In genomic region chr5:41432481-41433253, GRCh38 we compare ENCODE assay signal across 2 cellular contexts.
TF ChIP-seq lines count a peak whose summit lies in the region.

No MANE protein-coding gene starts in this region.

TF ChIP-seq in liver, 16 proteins besides CTCF, POLR2A, EP300 and RAD21 (continued from another document):
- TF ChIP-seq SP1 (IDR thresholded peaks at IDR 0.05) (peak; percentile 43), HNF4A (conservative IDR thresholded peaks at IDR 0.05) (peak; percentile 62 to 64), REST (IDR thresholded peaks at IDR 0.05) (no peak), TAF1 (conservative IDR thresholded peaks at IDR 0.05) (no peak), FOXA2 (IDR thresholded peaks at IDR 0.05) (peak; percentile 70), HNF4G (IDR thresholded peaks at IDR 0.05) (peak; percentile 46), ATF3 (IDR thresholded peaks at IDR 0.05) (no peak), EGR1 (IDR thresholded peaks at IDR 0.05; ENCODE audit: low read depth in 2 of 2) (no peak)
TF ChIP-seq in liver: peak in this region for 8.

TF ChIP-seq in HepG2, 621 proteins besides CTCF, POLR2A, EP300 and RAD21 (continued from another document):
- no peak for TF ChIP-seq SRSF9 (IDR thresholded peaks at IDR 0.05; ENCODE audit: borderline replicate concordance, insufficient read depth, low read depth, low read length, poor library complexity, severe bottlenecking)
- no peak for TF ChIP-seq NFE2L1 (CRISPR knock-in tag; IDR thresholded peaks at IDR 0.05; ENCODE audit: borderline replicate concordance)
- TF ChIP-seq, protein P1, sequence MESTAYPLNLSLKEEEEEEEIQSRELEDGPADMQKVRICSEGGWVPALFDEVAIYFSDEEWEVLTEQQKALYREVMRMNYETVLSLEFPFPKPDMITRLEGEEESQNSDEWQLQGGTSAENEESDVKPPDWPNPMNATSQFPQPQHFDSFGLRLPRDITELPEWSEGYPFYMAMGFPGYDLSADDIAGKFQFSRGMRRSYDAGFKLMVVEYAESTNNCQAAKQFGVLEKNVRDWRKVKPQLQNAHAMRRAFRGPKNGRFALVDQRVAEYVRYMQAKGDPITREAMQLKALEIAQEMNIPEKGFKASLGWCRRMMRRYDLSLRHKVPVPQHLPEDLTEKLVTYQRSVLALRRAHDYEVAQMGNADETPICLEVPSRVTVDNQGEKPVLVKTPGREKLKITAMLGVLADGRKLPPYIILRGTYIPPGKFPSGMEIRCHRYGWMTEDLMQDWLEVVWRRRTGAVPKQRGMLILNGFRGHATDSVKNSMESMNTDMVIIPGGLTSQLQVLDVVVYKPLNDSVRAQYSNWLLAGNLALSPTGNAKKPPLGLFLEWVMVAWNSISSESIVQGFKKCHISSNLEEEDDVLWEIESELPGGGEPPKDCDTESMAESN (CRISPR knock-in tag; conservative IDR thresholded peaks at IDR 0.05), result no peak
- TF ChIP-seq TRAFD1 (CRISPR knock-in tag; IDR thresholded peaks at IDR 0.05; ENCODE audit: borderline replicate concordance), result no peak
- no peak for TF ChIP-seq HNRNPH1 (optimal IDR thresholded peaks at IDR 0.05; ENCODE audit: low read depth, low read length)
- TF ChIP-seq ZC3H13 (CRISPR knock-in tag; IDR thresholded peaks at IDR 0.05), result no peak
